ENCODE assay signal across 1 cellular context in the genomic region with DNA sequence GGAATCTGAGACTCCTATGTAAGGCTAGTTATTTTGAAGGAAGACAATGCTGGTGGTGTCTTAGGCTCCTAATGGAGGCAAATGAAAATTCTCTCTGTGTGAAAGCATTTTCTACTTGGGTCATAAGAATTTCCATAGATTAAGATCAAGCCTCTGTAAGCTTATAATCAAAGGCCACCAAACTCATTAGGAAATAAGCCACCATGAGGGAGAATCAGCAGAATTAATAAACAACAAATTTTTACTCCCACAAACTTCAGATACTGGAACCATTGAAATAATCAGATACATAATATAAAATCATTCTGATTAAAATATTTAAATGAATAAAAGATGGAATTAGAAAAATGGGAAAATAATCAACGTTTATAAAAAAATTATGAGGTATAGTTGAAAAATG.
DNase-seq lines count a peak whose midpoint lies in the region; ATAC-seq, FAIRE-seq and TF ChIP-seq lines count a peak whose summit lies in the region.
"Not testable (repeated sequence)": the region's sequence is repeated elsewhere in the genome, so short reads cannot be mapped to it uniquely, and the experiment has no call there.

No MANE protein-coding gene starts in this region.

- not testable (repeated sequence) for H3K4me2 ChIP-seq in K562 (ENCODE audit: insufficient read depth, low read length)

- WGBS in K562 (ENCODE audit: insufficient coverage, low coverage, missing lambda C conversion rate): 19% methylated on average over 1 of the region's 1 CpG

- POLR2A ChIA-PET in K562 (lab: Yijun Ruan, JAX): not testable (repeated sequence)

- not testable (repeated sequence) for H3K9me3 ChIP-seq in K562 (replicated peaks; ENCODE audit: control insufficient read depth, insufficient read depth, low read depth, low read length)

- FAIRE-seq in K562 (lab: Jason Lieb, UNC): not testable (repeated sequence)

- TF ChIP-seq RAD21 in K562 (CRISPR knock-in tag; conservative IDR thresholded peaks at IDR 0.05 in 1 of 2, IDR thresholded peaks at IDR 0.05 in 1 of 2): not testable (repeated sequence)

- not testable (repeated sequence) for TF ChIP-seq POLR2A in K562 (conservative IDR thresholded peaks at IDR 0.05)

- H2AFZ ChIP-seq in K562 (ENCODE audit: low read depth, low read length): not testable (repeated sequence)

- ATAC-seq in K562: not testable (repeated sequence)

- not testable (repeated sequence) for DNase-seq in K562 (ENCODE audit: extremely low read depth in 1 of 4, low spot score in 3 of 4)

- H3K4me3 ChIP-seq in K562: not testable (repeated sequence)

- H3K36me3 ChIP-seq in K562 (ENCODE audit: control insufficient read depth, insufficient read depth, low read length): not testable (repeated sequence)

- not testable (repeated sequence) for H3K9ac ChIP-seq in K562 (ENCODE audit: insufficient read depth in 1 of 2, low read depth in 2 of 2, low read length in 2 of 2)

- H3K27me3 ChIP-seq in K562 (ENCODE audit: control insufficient read depth in 2 of 2, insufficient read depth in 2 of 2, low read length in 2 of 2): not testable (repeated sequence)

- intact Hi-C loops in K562 (cut with micrococcal nuclease): not testable (repeated sequence)

- TF ChIP-seq CTCF in K562 (IDR thresholded peaks at IDR 0.05 in 2 of 3, conservative IDR thresholded peaks at IDR 0.05 in 1 of 3; ENCODE audit: insufficient read depth in 2 of 3, low read depth in 1 of 3, low read length in 3 of 3): not testable (repeated sequence)

- not testable (repeated sequence) for H3K9me1 ChIP-seq in K562 (ENCODE audit: control insufficient read depth, insufficient read depth, low read length)

- H4K20me1 ChIP-seq in K562 (replicated peaks; ENCODE audit: control insufficient read depth, insufficient read depth, low read length): not testable (repeated sequence)

- H3K27ac ChIP-seq in K562 (ENCODE audit: extremely low read depth, low read depth, low read length): not testable (repeated sequence)

- H3K4me1 ChIP-seq in K562 (replicated peaks in 1 of 2; ENCODE audit: control insufficient read depth in 2 of 2, insufficient read depth in 2 of 2, low read length in 2 of 2): not testable (repeated sequence)

- BruUV-seq in K562 (replicated peaks; lab: Mats Ljungman, UMichigan): not testable (repeated sequence)

- not testable (repeated sequence) for H3K79me2 ChIP-seq in K562 (ENCODE audit: control insufficient read depth, insufficient read depth, low read length)

- CTCF ChIA-PET in K562 (lab: Yijun Ruan, JAX; ENCODE audit: low intra/inter-chr PET ratio): not testable (repeated sequence)

- TF ChIP-seq EP300 in K562 (IDR thresholded peaks at IDR 0.05; ENCODE audit: low read length): not testable (repeated sequence)

- in situ Hi-C loops in K562 (cut with MboI): not testable (repeated sequence)

TF ChIP-seq in K562, 482 proteins besides CTCF, POLR2A, EP300 and RAD21:
- TF ChIP-seq ZNF41 (CRISPR knock-in tag; conservative IDR thresholded peaks at IDR 0.05): peak; percentile 90
TF ChIP-seq in K562: peak in this region for 1; not testable (repeated sequence) for 481.
